In the genomic region with DNA sequence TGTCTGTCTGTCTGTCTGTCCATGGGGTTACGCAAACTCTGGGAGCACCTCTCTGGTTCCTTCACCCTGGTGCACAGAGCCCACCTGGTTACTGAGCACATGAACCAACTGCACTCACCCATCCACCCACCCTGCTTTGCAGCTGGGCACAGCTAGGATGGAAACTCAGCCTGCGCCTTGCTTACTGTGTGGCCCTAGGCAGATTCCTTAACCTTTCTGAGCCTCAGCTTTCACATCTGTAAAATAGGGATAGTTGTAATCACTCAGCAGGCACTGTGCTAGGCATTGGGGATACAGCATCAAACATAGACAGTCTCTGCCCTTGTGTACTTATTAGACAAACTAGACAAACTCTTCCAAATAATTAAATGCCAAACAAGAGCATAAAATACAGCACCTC, we compare ENCODE assay signal across 1 cellular context.
TF ChIP-seq lines count a peak whose summit lies in the region.

No MANE protein-coding gene starts in this region.

TF ChIP-seq in HepG2, 621 proteins besides CTCF, POLR2A, EP300 and RAD21:
- no peak for TF ChIP-seq ZNF274 (CRISPR knock-in tag; IDR thresholded peaks at IDR 0.05)
- TF ChIP-seq ZNF768 (CRISPR knock-in tag; IDR thresholded peaks at IDR 0.05), result peak; percentile 67
